In the genomic region with DNA sequence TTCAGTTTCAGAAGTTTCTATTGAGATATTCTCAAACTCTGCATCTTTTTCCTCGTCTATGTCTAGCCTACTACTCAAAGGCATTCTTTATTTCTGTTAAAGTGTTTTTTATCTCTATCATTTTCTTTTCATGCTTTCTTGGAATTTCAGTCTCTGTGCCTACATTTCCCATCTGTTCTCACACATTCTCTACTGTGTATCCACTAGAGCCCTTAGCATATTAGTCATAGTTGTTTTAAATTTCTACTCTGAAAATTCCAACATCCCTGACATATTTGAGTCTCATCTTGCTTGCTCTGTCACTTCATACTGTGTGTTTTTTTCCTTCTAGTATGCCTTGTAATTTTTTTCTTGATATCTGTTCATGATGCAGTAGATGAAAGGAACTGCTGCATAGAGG, we compare ENCODE assay signal across 18 cellular contexts.
DNase-seq lines count a peak whose midpoint lies in the region; ATAC-seq, FAIRE-seq and TF ChIP-seq lines count a peak whose summit lies in the region.
"Had no signal": no experiment of that assay in that cellular context is flagged by ENCODE, and none has a peak within 500 bp of the region (broad histone marks: within the 10 kb centered on the region; RNA-seq: fewer than 3 reads in every experiment).

No MANE protein-coding gene starts in this region.

- H3K4me2 ChIP-seq in astrocyte (ENCODE audit: low read length), result peak overlapping the region; percentile 65
- H3K4me2 ChIP-seq in smooth muscle cell, result no peak overlapping the region
- H3K4me2 ChIP-seq: KMS-11 had no signal

- H3K4me3 Mint-ChIP-seq in astrocyte (ENCODE audit: unreplicated experiment) (peak overlapping the region; percentile 59), endothelial cell (ENCODE audit: unreplicated experiment) (no peak overlapping the region)
- H3K4me3 Mint-ChIP-seq in activated CD4-positive, alpha-beta T cell treated with anti-CD3 and anti-CD28 coated beads for 36 hours, result no peak overlapping the region
- H3K4me3 Mint-ChIP-seq: CD8-positive, alpha-beta T cell; stimulated activated effector memory CD8-positive, alpha-beta T cell treated with anti-CD3 and anti-CD28 coated beads, Interleukin-12 subunit alpha, Interleukin-12 subunit beta, amount 100 ng/mL, for 72 hours had no signal

- CTCF ChIA-PET in activated CD4-positive, alpha-beta T cell treated with anti-CD3 and anti-CD28 coated beads for 36 hours (lab: Charles Lee), result interaction anchor here (0.7 kb wide), 1 partner anchor 58 kb away, joined by 3 read pairs; no protein-coding TSS in a partner anchor

- H3K9me3 Mint-ChIP-seq in astrocyte (ENCODE audit: unreplicated experiment), result peaks cover 9% of the 10 kb centered on the region
- no peaks in the 10 kb centered on the region for H3K9me3 Mint-ChIP-seq in endothelial cell (ENCODE audit: unreplicated experiment)
- peaks cover 23% of the 10 kb centered on the region for H3K9me3 Mint-ChIP-seq in activated CD4-positive, alpha-beta T cell treated with anti-CD3 and anti-CD28 coated beads for 36 hours (ENCODE audit: low read depth)

- peak; percentile 20 for ATAC-seq in foreskin keratinocyte
- no peak for ATAC-seq in activated CD4-positive, alpha-beta T cell treated with anti-CD3 and anti-CD28 coated beads for 36 hours
- ATAC-seq: CD8-positive, alpha-beta T cell; stimulated activated effector memory CD8-positive, alpha-beta T cell treated with anti-CD3 and anti-CD28 coated beads, Interleukin-12 subunit alpha, Interleukin-12 subunit beta, amount 100 ng/mL, for 72 hours had no signal

- H3K4me3 ChIP-seq in astrocyte (ENCODE audit: insufficient read depth, low read depth, low read length) (no peak overlapping the region), smooth muscle cell (no peak overlapping the region)
- H3K4me3 ChIP-seq: esophagus muscularis mucosa had no signal

- H3K9me3 ChIP-seq in astrocyte (ENCODE audit: insufficient read depth, low read depth, low read length), result no peaks in the 10 kb centered on the region
- H3K9me3 ChIP-seq in smooth muscle cell (replicated peaks; ENCODE audit: low read depth), result peaks cover 6% of the 10 kb centered on the region
- H3K9me3 ChIP-seq: esophagus muscularis mucosa had no signal

- H2AFZ ChIP-seq in astrocyte (ENCODE audit: low read depth, low read length) (no peak overlapping the region), smooth muscle cell (ENCODE audit: low read depth) (no peak overlapping the region)

- TF ChIP-seq POLR2A in H54 (IDR thresholded peaks at IDR 0.05; ENCODE audit: low read depth, low read length), result no peak

- H3K27me3 Mint-ChIP-seq in astrocyte (ENCODE audit: low read depth, unreplicated experiment) (no peaks in the 10 kb centered on the region), endothelial cell (ENCODE audit: unreplicated experiment) (peaks cover 8% of the 10 kb centered on the region)
- peaks cover 2% of the 10 kb centered on the region for H3K27me3 Mint-ChIP-seq in activated CD4-positive, alpha-beta T cell treated with anti-CD3 and anti-CD28 coated beads for 36 hours

- DNase-seq in H54 (ENCODE audit: insufficient read length, low spot score) (no peak), astrocyte (ENCODE audit: low read depth) (peak; percentile 83), foreskin keratinocyte (peak; percentile 37 to 73), smooth muscle cell (lab: John Stamatoyannopoulos, UW; ENCODE audit: unreplicated experiment) (no peak), endothelial cell (ENCODE audit: low spot score) (no peak), epidermal melanocyte (ENCODE audit: insufficient read length, low spot score) (no peak), inferior parietal cortex (ENCODE audit: extremely low spot score) (no peak)
- no peak for DNase-seq in activated CD4-positive, alpha-beta T cell treated with anti-CD3 and anti-CD28 coated beads for 36 hours
- DNase-seq: activated gamma-delta T cell treated with Interleukin-2 at 50 U/mL for 16 hours; caudate nucleus; CD8-positive, alpha-beta T cell; NCI-H1694 treated with DMSO at 0.1 percent for 48 hours; NCI-H526; SHP77 treated with DMSO at 0.1 percent for 48 hours; stimulated activated CD4-positive, alpha-beta T cell treated with anti-CD3 and anti-CD28 coated beads, Interleukin-4, amount 100 ng/mL, for 24 hours had no signal

- intact Hi-C loops in activated CD4-positive, alpha-beta T cell treated with anti-CD3 and anti-CD28 coated beads for 36 hours (cut with DNase I, micrococcal nuclease), result no loop called here

- FAIRE-seq in H54 (lab: Jason Lieb, UNC) (peak; percentile 85), astrocyte (lab: Jason Lieb, UNC) (no peak)

- H3K4me1 Mint-ChIP-seq in astrocyte (ENCODE audit: low read depth, unreplicated experiment), result peaks cover 52% of the 10 kb centered on the region
- peaks cover 3% of the 10 kb centered on the region for H3K4me1 Mint-ChIP-seq in endothelial cell (ENCODE audit: unreplicated experiment)
- H3K4me1 Mint-ChIP-seq in activated CD4-positive, alpha-beta T cell treated with anti-CD3 and anti-CD28 coated beads for 36 hours, result peaks cover 16% of the 10 kb centered on the region
- H3K4me1 Mint-ChIP-seq: stimulated activated effector memory CD8-positive, alpha-beta T cell treated with anti-CD3 and anti-CD28 coated beads, Interleukin-12 subunit alpha, Interleukin-12 subunit beta, amount 100 ng/mL, for 72 hours had no signal

- H3K27me3 ChIP-seq in astrocyte (ENCODE audit: insufficient read depth, low read length), result no peaks in the 10 kb centered on the region
- H3K27me3 ChIP-seq in foreskin keratinocyte, result no peaks in the 10 kb centered on the region
- H3K27me3 ChIP-seq in smooth muscle cell (ENCODE audit: low read depth), result no peaks in the 10 kb centered on the region
- H3K27me3 ChIP-seq: esophagus muscularis mucosa had no signal

- 58% methylated on average over 1 of the region's 1 CpG for WGBS in smooth muscle cell (ENCODE audit: low lambda C conversion rate)

- H3K36me3 Mint-ChIP-seq in astrocyte (ENCODE audit: low read depth, unreplicated experiment) (peaks cover 5% of the 10 kb centered on the region), endothelial cell (ENCODE audit: low read depth, unreplicated experiment) (peaks cover 10% of the 10 kb centered on the region)
- peaks cover 8% of the 10 kb centered on the region for H3K36me3 Mint-ChIP-seq in activated CD4-positive, alpha-beta T cell treated with anti-CD3 and anti-CD28 coated beads for 36 hours (ENCODE audit: low read depth)
- H3K36me3 Mint-ChIP-seq: CD8-positive, alpha-beta T cell; stimulated activated effector memory CD8-positive, alpha-beta T cell treated with anti-CD3 and anti-CD28 coated beads, Interleukin-12 subunit alpha, Interleukin-12 subunit beta, amount 100 ng/mL, for 72 hours had no signal

- H3K9ac ChIP-seq in astrocyte (ENCODE audit: low read length), result peak overlapping the region; percentile 60
- H3K9ac ChIP-seq in smooth muscle cell (ENCODE audit: low read depth), result no peak overlapping the region
- H3K9ac ChIP-seq: KMS-11 had no signal

- TF ChIP-seq CTCF in astrocyte (IDR thresholded peaks at IDR 0.05; ENCODE audit: insufficient read depth, low read depth, low read length) (no peak), foreskin keratinocyte (conservative IDR thresholded peaks at IDR 0.05) (no peak), smooth muscle cell (IDR thresholded peaks at IDR 0.05; ENCODE audit: borderline replicate concordance, insufficient read depth, poor library complexity, severe bottlenecking) (no peak), endothelial cell (IDR thresholded peaks at IDR 0.05; ENCODE audit: unreplicated experiment) (no peak)

- H4K20me1 ChIP-seq in astrocyte (ENCODE audit: insufficient read depth, low read length) (no peaks in the 10 kb centered on the region), smooth muscle cell (ENCODE audit: low read depth) (no peaks in the 10 kb centered on the region)

- H3K27ac ChIP-seq in astrocyte (ENCODE audit: low read depth, low read length) (peak overlapping the region; percentile 75), foreskin keratinocyte (no peak overlapping the region), smooth muscle cell (ENCODE audit: low read depth) (peak overlapping the region; percentile 40)
- H3K27ac ChIP-seq: KMS-11 had no signal

- H3K36me3 ChIP-seq in astrocyte (ENCODE audit: insufficient read depth, low read length) (no peaks in the 10 kb centered on the region), smooth muscle cell (ENCODE audit: low read depth) (no peaks in the 10 kb centered on the region)
- H3K36me3 ChIP-seq: esophagus muscularis mucosa had no signal

- POLR2A ChIA-PET in activated CD4-positive, alpha-beta T cell treated with anti-CD3 and anti-CD28 coated beads for 36 hours (lab: Charles Lee), result no interaction called here

- H3F3A ChIP-seq in smooth muscle cell (ENCODE audit: low read depth), result peaks cover 27% of the 10 kb centered on the region

- H3K79me2 ChIP-seq in astrocyte (ENCODE audit: insufficient read depth, low read length) (no peaks in the 10 kb centered on the region), smooth muscle cell (ENCODE audit: low read depth) (no peaks in the 10 kb centered on the region)

- H3K27ac Mint-ChIP-seq in astrocyte (ENCODE audit: unreplicated experiment) (peak overlapping the region; percentile 98), endothelial cell (ENCODE audit: unreplicated experiment) (no peak overlapping the region)
- H3K27ac Mint-ChIP-seq in activated CD4-positive, alpha-beta T cell treated with anti-CD3 and anti-CD28 coated beads for 36 hours, result no peak overlapping the region
- H3K27ac Mint-ChIP-seq: CD8-positive, alpha-beta T cell; stimulated activated effector memory CD8-positive, alpha-beta T cell treated with anti-CD3 and anti-CD28 coated beads, Interleukin-12 subunit alpha, Interleukin-12 subunit beta, amount 100 ng/mL, for 72 hours had no signal

- H3K4me1 ChIP-seq in astrocyte (ENCODE audit: insufficient read depth, low read length), result peaks cover 27% of the 10 kb centered on the region
- peaks cover 30% of the 10 kb centered on the region for H3K4me1 ChIP-seq in foreskin keratinocyte
- peaks cover 4% of the 10 kb centered on the region for H3K4me1 ChIP-seq in smooth muscle cell (ENCODE audit: low read depth)

Comparison
In these comparisons a context has a peak if more than half of its experiments do, and no peak if none do; other contexts are left out.
1. DNase-seq: peak in astrocyte (single experiment) and foreskin keratinocyte (2 of 2); none in H54 (single experiment), smooth muscle cell (single experiment), endothelial cell (single experiment), epidermal melanocyte (single experiment), inferior parietal cortex (single experiment) and activated CD4-positive, alpha-beta T cell treated with anti-CD3 and anti-CD28 coated beads for 36 hours (single experiment).